Comparison of ENCODE assay signal across 1 cellular context in the genomic region with DNA sequence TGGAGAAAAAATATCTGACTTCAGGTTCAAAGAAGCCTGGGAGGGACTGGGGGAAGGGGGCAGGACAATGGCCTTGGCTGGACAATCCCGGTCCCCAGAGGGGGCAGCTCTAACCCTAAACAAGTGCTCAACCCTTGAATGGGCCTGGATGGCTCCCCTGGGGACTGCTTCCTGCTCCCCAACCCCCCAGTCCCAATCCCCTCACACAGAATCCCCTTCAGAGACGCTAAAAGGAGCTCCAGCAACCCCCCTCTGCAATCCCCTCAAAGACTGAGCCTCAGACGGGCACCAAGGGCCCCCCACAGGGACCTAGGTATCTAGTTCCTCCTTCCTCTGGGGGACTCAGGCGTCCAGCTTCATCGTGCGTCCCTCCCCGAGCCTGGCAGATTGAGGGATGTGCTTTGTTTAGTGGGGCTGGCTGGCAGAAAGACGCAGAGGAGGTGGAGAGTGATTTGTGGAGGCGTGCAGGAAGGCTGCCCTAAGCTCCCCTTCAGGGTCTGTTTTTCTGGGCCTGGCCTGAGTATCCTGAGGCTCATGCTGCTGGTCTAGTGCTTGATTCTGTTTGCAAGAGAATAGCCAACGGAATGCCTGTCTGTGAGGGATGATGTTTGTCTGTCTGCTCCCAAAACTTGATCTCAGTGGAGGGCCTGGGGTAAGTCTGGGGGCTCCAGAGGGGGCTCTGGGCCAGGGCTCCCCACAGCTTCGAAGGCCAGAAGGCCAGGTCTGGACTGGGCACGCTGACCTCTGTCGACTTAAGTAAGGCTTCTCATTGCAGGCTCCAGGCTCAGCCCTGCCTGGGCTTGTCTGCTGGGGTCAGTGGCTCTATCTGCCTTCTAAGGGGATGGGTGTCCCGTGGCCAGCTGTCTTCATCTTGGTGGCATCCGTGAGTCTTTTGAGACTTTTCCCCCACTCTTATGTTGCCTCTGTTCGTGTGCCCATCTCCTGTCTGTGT.
TF ChIP-seq lines count a peak whose summit lies in the region.

No MANE protein-coding gene starts in this region.

TF ChIP-seq in H1, 55 proteins besides CTCF, POLR2A, EP300 and RAD21:
- TF ChIP-seq GABPA (IDR thresholded peaks at IDR 0.05; ENCODE audit: borderline replicate concordance, insufficient read depth, low read length) (peak; percentile 26; the same call in 1 of the 2 replicates), HDAC6 (IDR thresholded peaks at IDR 0.05; ENCODE audit: low read depth, low read length) (no peak), CHD1 (IDR thresholded peaks at IDR 0.05; ENCODE audit: low read depth, low read length) (no peak), CEBPB (IDR thresholded peaks at IDR 0.05; ENCODE audit: low read depth, low read length) (no peak), KDM1A (IDR thresholded peaks at IDR 0.05; ENCODE audit: borderline replicate concordance, low read length) (peak; percentile 61; the same call in 1 of the 2 replicates), RBBP5 (IDR thresholded peaks at IDR 0.05; ENCODE audit: borderline replicate concordance, low read depth, low read length) (peak; percentile 62; the same call in 1 of the 2 replicates), TAF7 (optimal IDR thresholded peaks at IDR 0.05; ENCODE audit: borderline replicate concordance, low read depth, low read length) (peak; percentile 45), SRF (IDR thresholded peaks at IDR 0.05; ENCODE audit: low read depth, low read length) (no peak), TBP (IDR thresholded peaks at IDR 0.05; ENCODE audit: low read depth, low read length) (peak; percentile 60), KDM4A (IDR thresholded peaks at IDR 0.05; ENCODE audit: low read depth, low read length, severe bottlenecking) (no peak), NANOG (IDR thresholded peaks at IDR 0.05; ENCODE audit: insufficient read depth, low read depth, low read length, poor library complexity, severe bottlenecking) (peak; percentile 100), JUND (IDR thresholded peaks at IDR 0.05; ENCODE audit: low read length) (no peak), CHD2 (IDR thresholded peaks at IDR 0.05; ENCODE audit: low read length) (0 out of 2 replicates have a peak, but pooled peaks have one; percentile 29), FOSL1 (IDR thresholded peaks at IDR 0.05; ENCODE audit: insufficient read depth, low read depth, low read length) (no peak), SP1 (IDR thresholded peaks at IDR 0.05; ENCODE audit: low read depth, low read length) (peak; percentile 97), JUN (IDR thresholded peaks at IDR 0.05; ENCODE audit: low read depth, low read length) (no peak), RFX5 (IDR thresholded peaks at IDR 0.05; ENCODE audit: borderline replicate concordance, low read depth, low read length) (no peak), KDM5A (IDR thresholded peaks at IDR 0.05; ENCODE audit: low read length) (no peak), SAP30 (IDR thresholded peaks at IDR 0.05; ENCODE audit: insufficient read depth, insufficient replicate concordance, low read length) (no peak), HDAC2 (IDR thresholded peaks at IDR 0.05; ENCODE audit: borderline replicate concordance in 1 of 2, low read depth in 2 of 2, low read length in 2 of 2) (0 out of 4 replicates have a peak, but pooled peaks of 1 of the 2 experiments have one; percentile 55), CHD7 (IDR thresholded peaks at IDR 0.05; ENCODE audit: insufficient replicate concordance, low read length) (peak; percentile 46), TEAD4 (IDR thresholded peaks at IDR 0.05; ENCODE audit: low read depth, low read length) (no peak), CBX8 (IDR thresholded peaks at IDR 0.05; ENCODE audit: borderline replicate concordance, low read depth, low read length) (no peak), EGR1 (IDR thresholded peaks at IDR 0.05; ENCODE audit: borderline replicate concordance, low read depth, low read length) (peak; percentile 70), MAFK (IDR thresholded peaks at IDR 0.05; ENCODE audit: low read depth, low read length) (no peak), SIRT6 (IDR thresholded peaks at IDR 0.05; ENCODE audit: low read length) (no peak), TAF1 (IDR thresholded peaks at IDR 0.05; ENCODE audit: low read depth, low read length) (peak; percentile 64; the same call in 1 of the 2 replicates), BCL11A (IDR thresholded peaks at IDR 0.05; ENCODE audit: low read depth in 2 of 2, low read length in 2 of 2) (peak in 1 of 2 experiments; percentile 58), POLR2AphosphoS5 (IDR thresholded peaks at IDR 0.05; ENCODE audit: low read depth, low read length) (peak; percentile 57), EZH2 (IDR thresholded peaks at IDR 0.05; ENCODE audit: low read depth, low read length, severe bottlenecking) (no peak), SUZ12 (IDR thresholded peaks at IDR 0.05; ENCODE audit: low read length) (no peak), SIN3A (conservative IDR thresholded peaks at IDR 0.05 in 1 of 2, IDR thresholded peaks at IDR 0.05 in 1 of 2; ENCODE audit: low read depth in 1 of 2, low read length in 2 of 2) (0 out of 4 replicates have a peak, but pooled peaks of 1 of the 2 experiments have one; percentile 19), ATF2 (IDR thresholded peaks at IDR 0.05; ENCODE audit: low read length) (no peak), TCF12 (IDR thresholded peaks at IDR 0.05; ENCODE audit: low read depth, low read length) (0 out of 2 replicates have a peak, but pooled peaks have one; percentile 86), CTBP2 (IDR thresholded peaks at IDR 0.05; ENCODE audit: borderline replicate concordance, insufficient read depth, insufficient read length, low read length) (peak; percentile 92), BRCA1 (IDR thresholded peaks at IDR 0.05; ENCODE audit: low read depth, low read length) (no peak), GTF2F1 (IDR thresholded peaks at IDR 0.05; ENCODE audit: borderline replicate concordance, low read depth, low read length) (no peak), POU5F1 (IDR thresholded peaks at IDR 0.05; ENCODE audit: low read depth, low read length) (peak; percentile 16; the same call in 1 of the 2 replicates), YY1 (IDR thresholded peaks at IDR 0.05; ENCODE audit: low read depth, low read length) (peak; percentile 31; the same call in 1 of the 2 replicates), RXRA (IDR thresholded peaks at IDR 0.05; ENCODE audit: insufficient read depth, low read depth, low read length) (no peak; the same call in 1 of the 2 replicates), SP2 (IDR thresholded peaks at IDR 0.05; ENCODE audit: low read length) (no peak), PHF8 (conservative IDR thresholded peaks at IDR 0.05; ENCODE audit: low read depth, low read length) (peak; percentile 20; the same call in 1 of the 2 replicates), CREB1 (IDR thresholded peaks at IDR 0.05) (no peak), ASH2L (IDR thresholded peaks at IDR 0.05; ENCODE audit: low read length) (peak; percentile 76), ZNF274 (IDR thresholded peaks at IDR 0.05; ENCODE audit: borderline replicate concordance, extremely low read depth, low read length) (no peak), CBX5 (IDR thresholded peaks at IDR 0.05; ENCODE audit: low read depth, low read length) (no peak)
- TF ChIP-seq, protein P1, sequence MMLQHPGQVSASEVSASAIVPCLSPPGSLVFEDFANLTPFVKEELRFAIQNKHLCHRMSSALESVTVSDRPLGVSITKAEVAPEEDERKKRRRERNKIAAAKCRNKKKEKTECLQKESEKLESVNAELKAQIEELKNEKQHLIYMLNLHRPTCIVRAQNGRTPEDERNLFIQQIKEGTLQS (IDR thresholded peaks at IDR 0.05; ENCODE audit: insufficient read depth, low read depth, low read length), result no peak
- TF ChIP-seq, protein P2, sequence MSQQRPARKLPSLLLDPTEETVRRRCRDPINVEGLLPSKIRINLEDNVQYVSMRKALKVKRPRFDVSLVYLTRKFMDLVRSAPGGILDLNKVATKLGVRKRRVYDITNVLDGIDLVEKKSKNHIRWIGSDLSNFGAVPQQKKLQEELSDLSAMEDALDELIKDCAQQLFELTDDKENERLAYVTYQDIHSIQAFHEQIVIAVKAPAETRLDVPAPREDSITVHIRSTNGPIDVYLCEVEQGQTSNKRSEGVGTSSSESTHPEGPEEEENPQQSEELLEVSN (IDR thresholded peaks at IDR 0.05), result 0 out of 2 replicates have a peak, but pooled peaks have one; percentile 10
- TF ChIP-seq, protein P3, sequence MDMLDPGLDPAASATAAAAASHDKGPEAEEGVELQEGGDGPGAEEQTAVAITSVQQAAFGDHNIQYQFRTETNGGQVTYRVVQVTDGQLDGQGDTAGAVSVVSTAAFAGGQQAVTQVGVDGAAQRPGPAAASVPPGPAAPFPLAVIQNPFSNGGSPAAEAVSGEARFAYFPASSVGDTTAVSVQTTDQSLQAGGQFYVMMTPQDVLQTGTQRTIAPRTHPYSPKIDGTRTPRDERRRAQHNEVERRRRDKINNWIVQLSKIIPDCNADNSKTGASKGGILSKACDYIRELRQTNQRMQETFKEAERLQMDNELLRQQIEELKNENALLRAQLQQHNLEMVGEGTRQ (IDR thresholded peaks at IDR 0.05; ENCODE audit: low read length), result no peak
